Comparison of ENCODE assay signal across 11 cellular contexts in the genomic region with DNA sequence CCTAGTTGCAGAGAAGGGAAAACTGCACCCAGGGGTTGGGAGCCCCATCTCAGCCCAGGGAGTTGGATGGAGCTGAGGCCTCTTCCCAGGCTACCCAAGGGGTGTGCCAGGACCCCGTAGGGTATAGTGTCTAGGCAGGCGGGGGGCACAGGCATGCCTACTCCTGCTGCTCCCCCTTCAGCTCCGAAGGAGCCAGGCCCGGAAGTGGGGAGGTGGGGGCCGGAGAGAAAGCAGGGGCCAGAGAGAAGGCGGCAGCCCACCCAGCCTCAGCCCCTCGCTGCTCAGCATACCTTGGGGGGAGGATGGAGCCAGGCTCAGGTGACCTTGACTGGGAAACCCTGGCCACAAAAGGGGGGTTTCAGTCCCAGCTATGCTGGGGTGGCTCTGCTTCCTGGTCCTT. TPM values are rescaled to one million over a fixed set of nuclear protein-coding genes. Genes with fewer than 3 reads are reported as not detected.
A peak's percentile ranks its signal among the peaks of the same experiment; 100 is the strongest.
DNase-seq lines count a peak whose midpoint lies in the region; ATAC-seq and TF ChIP-seq lines count a peak whose summit lies in the region.
"Had no signal": no experiment of that assay in that cellular context is flagged by ENCODE, and none has a peak within 500 bp of the region (broad histone marks: within the 10 kb centered on the region; RNA-seq: fewer than 3 reads in every experiment).

No MANE protein-coding gene starts in this region.

- peak overlapping the region in 15 of 59 donors; percentile 0 to 65 (median 26) for H3K27ac ChIP-seq in dorsolateral prefrontal cortex
- H3K27ac ChIP-seq in lung (ENCODE audit: low read depth in 1 of 2, low read length in 1 of 2): peak overlapping the region; percentile 69 to 75
- peak overlapping the region; percentile 64 to 72 for H3K27ac ChIP-seq in thoracic aorta

- WGBS in lung, 2 donors: 35 to 39% methylated on average over 7 of the region's 7 CpGs

- H3K27me3 ChIP-seq in dorsolateral prefrontal cortex: peaks cover 0 to 19% (median 0%) of the 10 kb centered on the region in 45 donors
- no peaks in the 10 kb centered on the region for H3K27me3 ChIP-seq in lung (ENCODE audit: control insufficient read depth, insufficient read depth)
- no peaks in the 10 kb centered on the region for H3K27me3 ChIP-seq in thoracic aorta (replicated peaks; ENCODE audit: insufficient read depth)

- peak overlapping the region; percentile 62 for H3K4me3 ChIP-seq in LNCaP clone FGC (ENCODE audit: low read depth, low read length)
- peak overlapping the region in 34 of 59 donors; percentile 3 to 71 (median 56) for H3K4me3 ChIP-seq in dorsolateral prefrontal cortex
- peak overlapping the region; percentile 74 for H3K4me3 ChIP-seq in lung
- H3K4me3 ChIP-seq in thoracic aorta: peak overlapping the region; percentile 69

- ATAC-seq in lung (ENCODE audit: insufficient read depth, low FRiP score) (no peak), thoracic aorta (ENCODE audit: insufficient number of reproducible peaks, low FRiP score, low read depth) (no peak), HG03039 (IDR thresholded peaks at IDR 0.05; ENCODE audit: unreplicated experiment) (no peak), GM21619 (IDR thresholded peaks at IDR 0.05; ENCODE audit: unreplicated experiment) (no peak)
- ATAC-seq: stimulated activated naive CD8-positive, alpha-beta T cell treated with anti-CD3 and anti-CD28 coated beads, Interleukin-15, Interleukin-2, amounts not matched to agents 100 U/mL and 50 U/mL, for 24 hours had no signal

- H3K36me3 ChIP-seq in lung (ENCODE audit: control insufficient read depth in 2 of 2, insufficient read depth in 2 of 2, low read length in 2 of 2) (peaks cover 0 to 10% of the 10 kb centered on the region in 2 donors), thoracic aorta (no peaks in the 10 kb centered on the region)

- H3K9me3 ChIP-seq in lung (ENCODE audit: control insufficient read depth in 2 of 2, insufficient read depth in 1 of 2, low read length in 1 of 2): no peaks in the 10 kb centered on the region
- no peaks in the 10 kb centered on the region for H3K9me3 ChIP-seq in thoracic aorta

- intact Hi-C loops in dorsolateral prefrontal cortex (cut with DNase I): no loop called here

- TF ChIP-seq CTCF in LNCaP clone FGC (IDR thresholded peaks at IDR 0.05; ENCODE audit: control insufficient read depth, extremely low read depth, insufficient read depth) (no peak), dorsolateral prefrontal cortex (IDR thresholded peaks at IDR 0.05 in 54 of 56, conservative IDR thresholded peaks at IDR 0.05 in 2 of 56; ENCODE audit: low read depth in 1 of 56, partially characterized antibody in 56 of 56) (no peak), lung (IDR thresholded peaks at IDR 0.05; ENCODE audit: control extremely low read depth, extremely low read depth) (no peak), thoracic aorta (IDR thresholded peaks at IDR 0.05) (no peak)

- H3K4me1 ChIP-seq in lung (ENCODE audit: control insufficient read depth in 2 of 2, insufficient read depth in 2 of 2, low read length in 2 of 2) (peaks cover 0 to 25% of the 10 kb centered on the region in 2 donors), thoracic aorta (ENCODE audit: control insufficient read depth in 1 of 2, low read depth in 2 of 2) (peaks cover 14 to 72% of the 10 kb centered on the region in 2 donors)

- DNase-seq in LNCaP clone FGC (ENCODE audit: low read depth) (no peak), dorsolateral prefrontal cortex (no peak), lung (ENCODE audit: low spot score) (no peak), thoracic aorta (ENCODE audit: low spot score) (no peak), AML-193 (lab: John Stamatoyannopoulos, UW) (no peak), epidermal melanocyte (ENCODE audit: insufficient read length, low spot score) (no peak)
- DNase-seq: activated naive CD4-positive, alpha-beta T cell treated with Interleukin-2 at 50 U/mL for 16 hours; stimulated activated naive CD8-positive, alpha-beta T cell treated with anti-CD3 and anti-CD28 coated beads, Interleukin-15, Interleukin-2, amounts not matched to agents 100 U/mL and 50 U/mL, for 24 hours had no signal

RNA-seq across cellular contexts. Expression of a gene that starts 1.4 kb away (rescaled TPM):
- total RNA-seq in dorsolateral prefrontal cortex (10 to 100 TPM in 39 of 120 experiments, 1 to 10 TPM in 81; 1.9 to 30.3 (median 8.3) TPM), lung (10 to 100 TPM; 27.8 to 54.3 TPM), thoracic aorta (10 to 100 TPM; 25.5 to 35.1 TPM)
- 10 to 100 TPM; 41.6 to 53.1 TPM for polyA plus RNA-seq in lung

RNA-seq across cellular contexts. Expression of a gene that starts 34.9 kb away (rescaled TPM):
- total RNA-seq in dorsolateral prefrontal cortex (1 to 10 TPM in 1 of 120 experiments, under 1 TPM in 13, not detected in 106; 0.20 to 1.6 (median 0.31) TPM), lung (not detected), thoracic aorta (under 1 TPM in 1 of 2 donors, not detected in 1; 0.54 TPM)
- under 1 TPM; 0.05 to 0.16 TPM for polyA plus RNA-seq in lung
- total RNA-seq: glomerular endothelial cell had no signal

RNA-seq across cellular contexts. Expression of a gene that starts 48.5 kb away (rescaled TPM):
- total RNA-seq in dorsolateral prefrontal cortex (10 to 100 TPM; 12.5 to 71.4 (median 28.5) TPM), lung (1 to 10 TPM in 1 of 2 donors, under 1 TPM in 1; 0.43 to 4.3 TPM), thoracic aorta (under 1 TPM in 1 of 2 donors, not detected in 1; 0.28 TPM)
- under 1 TPM; 0.08 to 0.24 TPM for polyA plus RNA-seq in lung
- total RNA-seq: glomerular endothelial cell had no signal
